ENCODE assay signal across 18 cellular contexts in the genomic region with DNA sequence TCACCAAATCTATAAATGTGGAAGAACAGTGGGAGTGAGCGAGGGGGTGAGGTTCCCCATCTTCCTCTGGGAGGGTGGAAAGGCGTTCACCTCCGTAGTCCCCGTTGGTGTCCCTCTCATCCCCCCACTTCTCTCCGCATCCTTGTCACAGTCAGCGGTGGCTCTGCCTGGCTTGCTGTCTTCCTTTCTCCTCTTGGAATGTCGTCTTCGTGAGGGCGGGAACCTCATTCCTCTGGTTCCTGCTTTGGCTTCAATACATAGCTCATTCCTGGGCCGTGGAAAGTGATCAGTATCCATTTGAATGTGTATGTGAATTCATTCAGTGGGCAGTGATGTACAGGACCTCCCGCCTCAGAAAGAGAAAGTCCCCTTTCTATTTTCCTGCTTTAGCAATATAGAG.
"Had no signal": no experiment of that assay in that cellular context is flagged by ENCODE, and none has a peak within 500 bp of the region (broad histone marks: within the 10 kb centered on the region; RNA-seq: fewer than 3 reads in every experiment).

No MANE protein-coding gene starts in this region.

- H3K27ac Mint-ChIP-seq: activated B cell treated with CpG ODN at 0.5 μM for 24 hours; activated naive CD8-positive, alpha-beta T cell; activated T-cell treated with anti-CD3 and anti-CD28 coated beads, Interleukin-2, amount 50 U/mL, for 72 hours; memory B cell had no signal

- ATAC-seq: body of pancreas; heart left ventricle; naive thymus-derived CD4-positive, alpha-beta T cell; psoas muscle; right cardiac atrium had no signal

- H3K36me3 ChIP-seq: heart left ventricle, ovary, thoracic aorta, upper lobe of left lung had no signal

- H3K27ac ChIP-seq: body of pancreas, heart left ventricle, ovary, psoas muscle, thoracic aorta, upper lobe of left lung had no signal

- DNase-seq: activated B cell treated with CpG ODN at 0.5 μM for 24 hours; activated T-cell treated with anti-CD3 and anti-CD28 coated beads, Interleukin-2, amount 50 U/mL, for 72 hours; amygdala; cortex of kidney; effector CD4-positive, alpha-beta T cell; heart left ventricle; immature natural killer cell; naive thymus-derived CD4-positive, alpha-beta T cell; ovary; psoas muscle; right cardiac atrium; stimulated activated CD4-positive, alpha-beta T cell treated with anti-CD3 and anti-CD28 coated beads, Interleukin-2, amount 100 ng/mL, for 24 hours; T-helper 2 cell; upper lobe of left lung had no signal

- H3K4me3 Mint-ChIP-seq: activated B cell treated with CpG ODN at 0.5 μM for 24 hours; activated naive CD8-positive, alpha-beta T cell; immature natural killer cell; memory B cell had no signal

- H3K27me3 ChIP-seq: body of pancreas, heart left ventricle, ovary, upper lobe of left lung had no signal

- H3K4me1 ChIP-seq: body of pancreas, heart left ventricle, psoas muscle, upper lobe of left lung had no signal

- H3K4me3 ChIP-seq: body of pancreas, heart left ventricle, ovary, psoas muscle, thoracic aorta, upper lobe of left lung had no signal

- H3K9me3 Mint-ChIP-seq: activated B cell treated with CpG ODN at 0.5 μM for 24 hours; activated T-cell treated with anti-CD3 and anti-CD28 coated beads, Interleukin-2, amount 50 U/mL, for 72 hours; immature natural killer cell; memory B cell; naive thymus-derived CD4-positive, alpha-beta T cell had no signal

- H3K27me3 Mint-ChIP-seq: activated B cell treated with CpG ODN at 0.5 μM for 24 hours; activated naive CD8-positive, alpha-beta T cell; memory B cell; naive thymus-derived CD4-positive, alpha-beta T cell had no signal

- H3K36me3 Mint-ChIP-seq: activated naive CD8-positive, alpha-beta T cell had no signal

- H3K9me3 ChIP-seq: body of pancreas, heart left ventricle, ovary, psoas muscle, thoracic aorta, upper lobe of left lung had no signal
